In genomic region chr12:55842681-55843429, GRCh38 we compare ENCODE assay signal across 9 cellular contexts. TPM values are rescaled to one million over a fixed set of nuclear protein-coding genes. Genes with fewer than 3 reads are reported as not detected.
DNase-seq lines count a peak whose midpoint lies in the region; ATAC-seq and TF ChIP-seq lines count a peak whose summit lies in the region.
"Had no signal": no experiment of that assay in that cellular context is flagged by ENCODE, and none has a peak within 500 bp of the region (broad histone marks: within the 10 kb centered on the region; RNA-seq: fewer than 3 reads in every experiment).

MMP19 (minus strand) TSS chr12:55842936; CDS start chr12:55842830, 106 bp downstream.

- H3K4me3 ChIP-seq in colonic mucosa (peak within 1 kb of the TSS; percentile 19), lung (peak within 1 kb of the TSS; percentile 47), uterus (peak within 1 kb of the TSS; percentile 54 to 64)
- H3K4me3 ChIP-seq in CD8-positive, alpha-beta memory T cell (ENCODE audit: low read length), result no peak within 1 kb of the TSS
- H3K4me3 ChIP-seq: BLaER1 had no signal

- H3K27me3 ChIP-seq in colonic mucosa (no peaks in the 10 kb centered on the region), lung (ENCODE audit: control insufficient read depth, insufficient read depth) (no peaks in the 10 kb centered on the region), uterus (no peaks in the 10 kb centered on the region)
- H3K27me3 ChIP-seq in CD8-positive, alpha-beta memory T cell (ENCODE audit: insufficient read depth, low read length, poor library complexity, severe bottlenecking), result no peaks in the 10 kb centered on the region
- H3K27me3 ChIP-seq: BLaER1 had no signal

- H3K9me3 ChIP-seq in colonic mucosa (no peaks in the 10 kb centered on the region), lung (ENCODE audit: control insufficient read depth in 2 of 2, insufficient read depth in 1 of 2, low read length in 1 of 2) (no peaks in the 10 kb centered on the region), uterus (no peaks in the 10 kb centered on the region)
- no peaks in the 10 kb centered on the region for H3K9me3 ChIP-seq in CD8-positive, alpha-beta memory T cell (ENCODE audit: low read length)
- H3K9me3 ChIP-seq: BLaER1 had no signal

- peak within 1 kb of the TSS; percentile 47 for H3K27ac ChIP-seq in colonic mucosa
- H3K27ac ChIP-seq in lung (ENCODE audit: low read depth in 1 of 2, low read length in 1 of 2), result peak within 1 kb of the TSS in 1 of 2 donors; percentile 51
- H3K27ac ChIP-seq in uterus, result peak within 1 kb of the TSS; percentile 86 to 89
- no peak within 1 kb of the TSS for H3K27ac ChIP-seq in CD8-positive, alpha-beta memory T cell (ENCODE audit: low read depth, low read length)
- H3K27ac ChIP-seq: BLaER1 had no signal

- no peak within 1 kb of the TSS for H3K4me3 Mint-ChIP-seq in activated naive CD4-positive, alpha-beta T cell treated with anti-CD3 and anti-CD28 coated beads, Interleukin-2, amount 50 U/mL, for 24 hours
- H3K4me3 Mint-ChIP-seq in activated naive CD4-positive, alpha-beta T cell treated with anti-CD3 and anti-CD28 coated beads for 36 hours, result no peak within 1 kb of the TSS
- H3K4me3 Mint-ChIP-seq in CD8-positive, alpha-beta memory T cell, result peak within 1 kb of the TSS in 1 of 7 donors; percentile 38
- no peak within 1 kb of the TSS for H3K4me3 Mint-ChIP-seq in activated CD4-positive, alpha-beta memory T cell treated with anti-CD3 and anti-CD28 coated beads, Interleukin-2, amount 10 ng/mL, durations not matched to agents 7 days and 5 days

- 59 to 63% methylated on average over 10 of the region's 10 CpGs for WGBS in lung, 2 donors

- POLR2A ChIA-PET in CD8-positive, alpha-beta memory T cell (lab: Charles Lee), result interaction anchor here (0.6 kb wide), 1 partner anchor 766 kb away, joined by 4 read pairs; no protein-coding TSS in a partner anchor
- POLR2A ChIA-PET in activated CD4-positive, alpha-beta memory T cell treated with anti-CD3 and anti-CD28 coated beads, Interleukin-2, amount 10 ng/mL, durations not matched to agents 7 days and 5 days (lab: Charles Lee), result no interaction called here

- no peaks in the 10 kb centered on the region for H3K36me3 Mint-ChIP-seq in activated naive CD4-positive, alpha-beta T cell treated with anti-CD3 and anti-CD28 coated beads, Interleukin-2, amount 50 U/mL, for 24 hours
- no peaks in the 10 kb centered on the region for H3K36me3 Mint-ChIP-seq in activated naive CD4-positive, alpha-beta T cell treated with anti-CD3 and anti-CD28 coated beads for 36 hours (ENCODE audit: low read depth)
- H3K36me3 Mint-ChIP-seq in CD8-positive, alpha-beta memory T cell, result no peaks in the 10 kb centered on the region
- no peaks in the 10 kb centered on the region for H3K36me3 Mint-ChIP-seq in activated CD4-positive, alpha-beta memory T cell treated with anti-CD3 and anti-CD28 coated beads, Interleukin-2, amount 10 ng/mL, durations not matched to agents 7 days and 5 days (ENCODE audit: low read depth)

- intact Hi-C loops in activated naive CD4-positive, alpha-beta T cell treated with anti-CD3 and anti-CD28 coated beads for 36 hours (cut with micrococcal nuclease), result no loop called here
- intact Hi-C loops in colonic mucosa (cut with DNase I), result no loop called here
- intact Hi-C loops in uterus (cut with DNase I; ENCODE audit: low total_unique reads), result no loop called here

- TF ChIP-seq POLR2A in uterus (IDR thresholded peaks at IDR 0.05), result peak; percentile 33 to 64

- H3K4me1 Mint-ChIP-seq in activated naive CD4-positive, alpha-beta T cell treated with anti-CD3 and anti-CD28 coated beads, Interleukin-2, amount 50 U/mL, for 24 hours, result peaks cover 13% of the 10 kb centered on the region
- peaks cover 10% of the 10 kb centered on the region for H3K4me1 Mint-ChIP-seq in activated naive CD4-positive, alpha-beta T cell treated with anti-CD3 and anti-CD28 coated beads for 36 hours (ENCODE audit: low read depth)
- H3K4me1 Mint-ChIP-seq in CD8-positive, alpha-beta memory T cell, result no peaks in the 10 kb centered on the region
- H3K4me1 Mint-ChIP-seq in activated CD4-positive, alpha-beta memory T cell treated with anti-CD3 and anti-CD28 coated beads, Interleukin-2, amount 10 ng/mL, durations not matched to agents 7 days and 5 days, result peaks cover 10% of the 10 kb centered on the region

- no peaks in the 10 kb centered on the region for H3K27me3 Mint-ChIP-seq in activated naive CD4-positive, alpha-beta T cell treated with anti-CD3 and anti-CD28 coated beads, Interleukin-2, amount 50 U/mL, for 24 hours
- H3K27me3 Mint-ChIP-seq in activated naive CD4-positive, alpha-beta T cell treated with anti-CD3 and anti-CD28 coated beads for 36 hours (ENCODE audit: low read depth), result no peaks in the 10 kb centered on the region
- peaks cover 0 to 13% of the 10 kb centered on the region in 2 donors for H3K27me3 Mint-ChIP-seq in CD8-positive, alpha-beta memory T cell
- peaks cover 6% of the 10 kb centered on the region for H3K27me3 Mint-ChIP-seq in activated CD4-positive, alpha-beta memory T cell treated with anti-CD3 and anti-CD28 coated beads, Interleukin-2, amount 10 ng/mL, durations not matched to agents 7 days and 5 days

- no peaks in the 10 kb centered on the region for H3K9me3 Mint-ChIP-seq in activated naive CD4-positive, alpha-beta T cell treated with anti-CD3 and anti-CD28 coated beads, Interleukin-2, amount 50 U/mL, for 24 hours
- H3K9me3 Mint-ChIP-seq in activated naive CD4-positive, alpha-beta T cell treated with anti-CD3 and anti-CD28 coated beads for 36 hours, result no peaks in the 10 kb centered on the region
- no peaks in the 10 kb centered on the region for H3K9me3 Mint-ChIP-seq in CD8-positive, alpha-beta memory T cell
- H3K9me3 Mint-ChIP-seq in activated CD4-positive, alpha-beta memory T cell treated with anti-CD3 and anti-CD28 coated beads, Interleukin-2, amount 10 ng/mL, durations not matched to agents 7 days and 5 days, result no peaks in the 10 kb centered on the region

- CTCF ChIA-PET in activated naive CD4-positive, alpha-beta T cell treated with anti-CD3 and anti-CD28 coated beads for 36 hours (lab: Charles Lee), result no interaction called here
- CTCF ChIA-PET in CD8-positive, alpha-beta memory T cell (lab: Charles Lee), result no interaction called here
- CTCF ChIA-PET in activated CD4-positive, alpha-beta memory T cell treated with anti-CD3 and anti-CD28 coated beads, Interleukin-2, amount 10 ng/mL, durations not matched to agents 7 days and 5 days (lab: Charles Lee), result no interaction called here

- DNase-seq in activated naive CD4-positive, alpha-beta T cell treated with anti-CD3 and anti-CD28 coated beads for 36 hours, result no peak
- no peak for DNase-seq in colonic mucosa
- no peak for DNase-seq in lung (ENCODE audit: low spot score)
- peak; percentile 70 to 80 for DNase-seq in uterus
- DNase-seq in CD8-positive, alpha-beta memory T cell, result no peak
- DNase-seq in activated CD4-positive, alpha-beta memory T cell treated with anti-CD3 and anti-CD28 coated beads, Interleukin-2, amount 10 ng/mL, durations not matched to agents 7 days and 5 days, result no peak
- no peak for DNase-seq in NCI-H2171 (lab: John Stamatoyannopoulos, UW)

- H3K9ac ChIP-seq in colonic mucosa (ENCODE audit: low read depth in 2 of 2, low read length in 2 of 2), result peak within 1 kb of the TSS; percentile 32 to 71
- H3K9ac ChIP-seq: BLaER1 had no signal

- H3K27ac Mint-ChIP-seq in activated naive CD4-positive, alpha-beta T cell treated with anti-CD3 and anti-CD28 coated beads, Interleukin-2, amount 50 U/mL, for 24 hours, result peak within 1 kb of the TSS; percentile 69
- no peak within 1 kb of the TSS for H3K27ac Mint-ChIP-seq in activated naive CD4-positive, alpha-beta T cell treated with anti-CD3 and anti-CD28 coated beads for 36 hours
- peak within 1 kb of the TSS in 1 of 8 donors; percentile 89 for H3K27ac Mint-ChIP-seq in CD8-positive, alpha-beta memory T cell
- H3K27ac Mint-ChIP-seq in activated CD4-positive, alpha-beta memory T cell treated with anti-CD3 and anti-CD28 coated beads, Interleukin-2, amount 10 ng/mL, durations not matched to agents 7 days and 5 days, result no peak within 1 kb of the TSS

- no peak for TF ChIP-seq CTCF in colonic mucosa (IDR thresholded peaks at IDR 0.05)
- TF ChIP-seq CTCF in lung (IDR thresholded peaks at IDR 0.05; ENCODE audit: control extremely low read depth, extremely low read depth), result no peak
- peak in 1 of 4 experiments; percentile 11 for TF ChIP-seq CTCF in uterus (IDR thresholded peaks at IDR 0.05)

- H3K4me1 ChIP-seq in colonic mucosa (no peaks in the 10 kb centered on the region), lung (ENCODE audit: control insufficient read depth in 2 of 2, insufficient read depth in 2 of 2, low read length in 2 of 2) (peaks cover 0 to 7% of the 10 kb centered on the region in 2 donors), uterus (peaks cover 7 to 12% of the 10 kb centered on the region in 2 donors)
- no peaks in the 10 kb centered on the region for H3K4me1 ChIP-seq in CD8-positive, alpha-beta memory T cell (ENCODE audit: insufficient read depth, low read length)

- H3K36me3 ChIP-seq in colonic mucosa (no peaks in the 10 kb centered on the region), lung (ENCODE audit: control insufficient read depth in 2 of 2, insufficient read depth in 2 of 2, low read length in 2 of 2) (peaks cover 0 to 3% of the 10 kb centered on the region in 2 donors), uterus (no peaks in the 10 kb centered on the region)
- H3K36me3 ChIP-seq in CD8-positive, alpha-beta memory T cell (ENCODE audit: insufficient read depth, low read length), result no peaks in the 10 kb centered on the region
- H3K36me3 ChIP-seq: BLaER1 had no signal

- peak; percentile 63 for ATAC-seq in lung (ENCODE audit: insufficient read depth, low FRiP score)

RNA-seq across cellular contexts. Expression of gene MMP19, which starts in this region (rescaled TPM):
- under 1 TPM in 1 of 2 experiments, not detected in 1; 0.10 TPM for total RNA-seq in activated naive CD4-positive, alpha-beta T cell treated with anti-CD3 and anti-CD28 coated beads for 36 hours
- total RNA-seq in colonic mucosa, result 1 to 10 TPM; 2.1 to 2.7 TPM
- 10 to 100 TPM in 1 of 2 donors, 1 to 10 TPM in 1; 9.6 to 53.9 TPM for total RNA-seq in lung
- 10 to 100 TPM in 1 of 2 donors, 1 to 10 TPM in 1; 9.3 to 92.1 TPM for polyA plus RNA-seq in lung
- 10 to 100 TPM in 2 of 4 donors, 1 to 10 TPM in 2; 5.6 to 36.6 (median 11.4) TPM for total RNA-seq in uterus
- 1 to 10 TPM in 1 of 2 experiments, under 1 TPM in 1; 0.29 to 1.0 TPM for total RNA-seq in CD8-positive, alpha-beta memory T cell
- polyA plus RNA-seq in CD8-positive, alpha-beta memory T cell, result not detected
- not detected for total RNA-seq in activated CD4-positive, alpha-beta memory T cell treated with anti-CD3 and anti-CD28 coated beads, Interleukin-2, amount 10 ng/mL, durations not matched to agents 7 days and 5 days

Comparison
In these comparisons a context has a peak if more than half of its experiments do, and no peak if none do; other contexts are left out.
1. RNA of gene MMP19 (polyA plus RNA-seq): 9.3 to 92.1 TPM in lung; not detected in CD8-positive, alpha-beta memory T cell (single experiment); every median in the first group is over 10 times any median in the second.
2. DNase-seq: peak in uterus (2 of 2); none in activated naive CD4-positive, alpha-beta T cell treated with anti-CD3 and anti-CD28 coated beads for 36 hours (single experiment), colonic mucosa (single experiment), lung (single experiment), CD8-positive, alpha-beta memory T cell (0 of 5), activated CD4-positive, alpha-beta memory T cell treated with anti-CD3 and anti-CD28 coated beads, Interleukin-2, amount 10 ng/mL, durations not matched to agents 7 days and 5 days (single experiment) and NCI-H2171 (single experiment).